ENCODE assay signal across 13 cellular contexts in the genomic region with DNA sequence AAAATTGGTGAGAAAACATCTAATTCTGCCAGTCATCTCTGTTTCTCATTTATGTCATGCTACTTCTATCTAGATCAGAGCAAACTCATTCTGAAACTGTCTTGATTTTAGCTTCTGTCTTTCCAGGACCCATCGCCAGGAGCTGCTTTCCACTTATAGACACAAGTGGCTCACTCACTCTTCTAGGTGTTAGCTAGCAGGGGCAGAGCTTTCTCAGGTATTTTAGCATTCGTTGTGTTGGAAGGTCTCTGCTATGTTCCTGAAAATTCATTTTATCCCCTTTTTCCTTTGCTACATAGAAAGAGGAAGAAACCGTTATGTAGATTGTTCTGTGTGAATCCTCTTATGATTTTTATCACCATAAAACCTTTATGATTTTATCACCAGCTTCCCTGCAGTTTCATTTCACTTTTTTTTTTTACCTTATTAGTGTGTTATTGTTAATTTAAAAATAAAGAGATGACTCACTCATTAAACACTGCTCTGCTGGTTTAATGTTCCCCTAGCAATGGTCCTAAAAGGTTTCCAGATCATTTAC.
DNase-seq lines count a peak whose midpoint lies in the region; ATAC-seq and TF ChIP-seq lines count a peak whose summit lies in the region.
"Had no signal": no experiment of that assay in that cellular context is flagged by ENCODE, and none has a peak within 500 bp of the region (broad histone marks: within the 10 kb centered on the region; RNA-seq: fewer than 3 reads in every experiment).

No MANE protein-coding gene starts in this region.

- no peak overlapping the region for H3K27ac ChIP-seq in Karpas-422 (ENCODE audit: low read length)
- H3K27ac ChIP-seq: breast epithelium, esophagus squamous epithelium, right lobe of liver had no signal

- no peaks in the 10 kb centered on the region for H3K4me1 ChIP-seq in Karpas-422 (ENCODE audit: low read length)
- H3K4me1 ChIP-seq: breast epithelium, esophagus squamous epithelium, right lobe of liver had no signal

- H3K27ac Mint-ChIP-seq in activated CD4-positive, alpha-beta T cell treated with anti-CD3 and anti-CD28 coated beads for 36 hours = no peak overlapping the region

- H3K4me3 ChIP-seq in GM06990 (replicated peaks; ENCODE audit: low read depth, low read length) (0 out of 2 replicates have a peak overlapping the region, but pooled peaks have one; percentile 27), Karpas-422 (ENCODE audit: low read length) (no peak overlapping the region)
- H3K4me3 ChIP-seq: breast epithelium, esophagus squamous epithelium, right lobe of liver had no signal

- no peak overlapping the region for H3K9ac ChIP-seq in Karpas-422 (ENCODE audit: low read length)

- H3K36me3 Mint-ChIP-seq in activated CD4-positive, alpha-beta T cell treated with anti-CD3 and anti-CD28 coated beads for 36 hours (ENCODE audit: low read depth) = no peaks in the 10 kb centered on the region

- H3K27me3 ChIP-seq in GM06990 (replicated peaks; ENCODE audit: control insufficient read depth, insufficient read depth, low read length) = no peaks in the 10 kb centered on the region
- H3K27me3 ChIP-seq in Karpas-422 (ENCODE audit: low read length) = no peaks in the 10 kb centered on the region
- H3K27me3 ChIP-seq: breast epithelium, esophagus squamous epithelium, right lobe of liver had no signal

- ATAC-seq in GM19043 (IDR thresholded peaks at IDR 0.05; ENCODE audit: low read depth, unreplicated experiment) = peak; percentile 90
- peak; percentile 88 for ATAC-seq in HG02571 (IDR thresholded peaks at IDR 0.05; ENCODE audit: unreplicated experiment)
- ATAC-seq in HG03175 (IDR thresholded peaks at IDR 0.05; ENCODE audit: unreplicated experiment) = peak; percentile 93
- no peak for ATAC-seq in activated CD4-positive, alpha-beta T cell treated with anti-CD3 and anti-CD28 coated beads for 36 hours
- ATAC-seq: right lobe of liver had no signal

- no peaks in the 10 kb centered on the region for H3K36me3 ChIP-seq in GM06990 (ENCODE audit: control insufficient read depth, insufficient read depth, low read length)
- H3K36me3 ChIP-seq in Karpas-422 (ENCODE audit: insufficient read depth, low read length) = no peaks in the 10 kb centered on the region
- H3K36me3 ChIP-seq: breast epithelium, esophagus squamous epithelium, right lobe of liver had no signal

- H3K4me2 ChIP-seq in Karpas-422 (ENCODE audit: low read depth, low read length, poor library complexity, severe bottlenecking) = no peak overlapping the region

- H3K9me3 Mint-ChIP-seq in activated CD4-positive, alpha-beta T cell treated with anti-CD3 and anti-CD28 coated beads for 36 hours (ENCODE audit: low read depth) = peaks cover 13% of the 10 kb centered on the region

- H4K20me1 ChIP-seq in Karpas-422 (ENCODE audit: insufficient read depth, low read depth, low read length) = no peaks in the 10 kb centered on the region

- CTCF ChIA-PET in activated CD4-positive, alpha-beta T cell treated with anti-CD3 and anti-CD28 coated beads for 36 hours (lab: Charles Lee) = interaction anchor here (1.5 kb wide), 1 partner anchor 8 kb away, joined by 4 read pairs; no protein-coding TSS in a partner anchor

- no peak for TF ChIP-seq CTCF in GM06990 (IDR thresholded peaks at IDR 0.05; ENCODE audit: insufficient read depth, low read length, poor library complexity, severe bottlenecking)

- no peaks in the 10 kb centered on the region for H3K4me1 Mint-ChIP-seq in activated CD4-positive, alpha-beta T cell treated with anti-CD3 and anti-CD28 coated beads for 36 hours

- no peak overlapping the region for H3K4me3 Mint-ChIP-seq in activated CD4-positive, alpha-beta T cell treated with anti-CD3 and anti-CD28 coated beads for 36 hours

- H3K79me2 ChIP-seq in Karpas-422 (ENCODE audit: low read length) = no peaks in the 10 kb centered on the region

- intact Hi-C loops in activated CD4-positive, alpha-beta T cell treated with anti-CD3 and anti-CD28 coated beads for 36 hours (cut with DNase I, micrococcal nuclease) = no loop called here

- POLR2A ChIA-PET in activated CD4-positive, alpha-beta T cell treated with anti-CD3 and anti-CD28 coated beads for 36 hours (lab: Charles Lee) = no interaction called here

- DNase-seq in GM06990 (ENCODE audit: extremely low read depth, insufficient read length) (peak; percentile 62), Karpas-422 (no peak), DMS 273 (lab: John Stamatoyannopoulos, UW; ENCODE audit: unreplicated experiment) (no peak)
- DNase-seq in activated effector memory CD4-positive, alpha-beta T cell treated with anti-CD3 and anti-CD28 coated beads, Interleukin-2, amount 50 U/mL, for 16 hours = no peak
- no peak for DNase-seq in activated CD4-positive, alpha-beta T cell treated with anti-CD3 and anti-CD28 coated beads for 36 hours
- DNase-seq: activated T-cell treated with anti-CD3 and anti-CD28 coated beads, Interleukin-2, amount 50 U/mL, for 48 hours; esophagus squamous epithelium; GOT3; right lobe of liver had no signal

- no peaks in the 10 kb centered on the region for H3K9me2 ChIP-seq in Karpas-422 (replicated peaks; ENCODE audit: insufficient read depth, low read length)

- no peaks in the 10 kb centered on the region for H3K9me3 ChIP-seq in Karpas-422 (ENCODE audit: low read length)
- H3K9me3 ChIP-seq: esophagus squamous epithelium, right lobe of liver had no signal

- no peaks in the 10 kb centered on the region for H3K27me3 Mint-ChIP-seq in activated CD4-positive, alpha-beta T cell treated with anti-CD3 and anti-CD28 coated beads for 36 hours

- H2AFZ ChIP-seq in Karpas-422 (ENCODE audit: low read length) = no peak overlapping the region
